ENCODE assay signal across 16 cellular contexts in genomic region chr2:209525336-209525735, GRCh38.
A peak's percentile ranks its signal among the peaks of the same experiment; 100 is the strongest.
DNase-seq lines count a peak whose midpoint lies in the region; ATAC-seq and TF ChIP-seq lines count a peak whose summit lies in the region.
"Had no signal": no experiment of that assay in that cellular context is flagged by ENCODE, and none has a peak within 500 bp of the region (broad histone marks: within the 10 kb centered on the region; RNA-seq: fewer than 3 reads in every experiment).

No MANE protein-coding gene starts in this region.

- TF ChIP-seq CTCF in A673 (conservative IDR thresholded peaks at IDR 0.05; ENCODE audit: low read depth, low read length) (no peak), brain microvascular endothelial cell (IDR thresholded peaks at IDR 0.05; ENCODE audit: low read depth, low read length, missing control alignments) (no peak), mesothelial cell of epicardium (IDR thresholded peaks at IDR 0.05; ENCODE audit: unreplicated experiment) (no peak)

- H3K4me1 ChIP-seq in A673 (ENCODE audit: insufficient read depth, low read length, poor library complexity, severe bottlenecking) = peaks cover 45% of the 10 kb centered on the region
- H3K4me1 ChIP-seq: prostate gland had no signal

- H3K27ac Mint-ChIP-seq in mesothelial cell of epicardium = peak overlapping the region; percentile 93
- H3K27ac Mint-ChIP-seq: activated naive CD4-positive, alpha-beta T cell treated with anti-CD3 and anti-CD28 coated beads, Interleukin-2, amount 50 U/mL, for 72 hours had no signal

- H3K4me3 Mint-ChIP-seq in mesothelial cell of epicardium = no peak overlapping the region

- CTCF ChIA-PET in A673 (lab: Charles Lee) = no interaction called here

- H3K9me3 ChIP-seq in A673 (ENCODE audit: low read depth, low read length, poor library complexity, severe bottlenecking) = no peaks in the 10 kb centered on the region
- H3K9me3 ChIP-seq: prostate gland had no signal

- BruUV-seq in A673 (replicated peaks; lab: Mats Ljungman, UMichigan) = no TSS peak

- H3K27me3 Mint-ChIP-seq in mesothelial cell of epicardium (ENCODE audit: low read depth) = no peaks in the 10 kb centered on the region
- H3K27me3 Mint-ChIP-seq: stimulated activated naive B cell treated with anti-CD40 and anti-IgM and Interleukin-4, amounts not matched to agents 10 μg/mL and 1 μg/mL and 100 μg/mL, for 72 hours had no signal

- no peaks in the 10 kb centered on the region for H3K36me3 ChIP-seq in A673 (ENCODE audit: insufficient read depth, low read length, poor library complexity, severe bottlenecking)
- no peaks in the 10 kb centered on the region for H3K36me3 ChIP-seq in brain microvascular endothelial cell (replicated peaks)
- H3K36me3 ChIP-seq: prostate gland, WERI-Rb-1 had no signal

- H3K27me3 ChIP-seq in A673 (replicated peaks; ENCODE audit: insufficient read depth, low read depth, low read length, poor library complexity) (no peaks in the 10 kb centered on the region), brain microvascular endothelial cell (replicated peaks) (no peaks in the 10 kb centered on the region)
- H3K27me3 ChIP-seq: dorsolateral prefrontal cortex had no signal

- peak overlapping the region; percentile 7 for H3K4me3 ChIP-seq in A673 (ENCODE audit: low read depth, low read length, poor library complexity, severe bottlenecking)
- H3K4me3 ChIP-seq in brain microvascular endothelial cell (ENCODE audit: low read depth, low read length) = no peak overlapping the region
- H3K4me3 ChIP-seq: prostate gland had no signal

- H3K27ac ChIP-seq in A673 (ENCODE audit: low read depth, low read length, poor library complexity, severe bottlenecking) (peak overlapping the region; percentile 52), brain microvascular endothelial cell (peak overlapping the region; percentile 50)
- H3K27ac ChIP-seq: prostate gland, WERI-Rb-1 had no signal

- DNase-seq in A673 (ENCODE audit: low spot score) (peak; percentile 24), NCI-H1105 (lab: John Stamatoyannopoulos, UW) (peak; percentile 9), brain microvascular endothelial cell (no peak), mesothelial cell of epicardium (ENCODE audit: low spot score in 2 of 2, unreplicated experiment in 2 of 2) (no peak), NK-92 (lab: John Stamatoyannopoulos, UW; ENCODE audit: unreplicated experiment) (no peak), NCI-H1436 treated with DMSO at 0.1 percent for 48 hours (lab: John Stamatoyannopoulos, UW) (no peak), NCI-H446 treated with DMSO at 0.1 percent for 48 hours (lab: John Stamatoyannopoulos, UW) (no peak)
- DNase-seq: DND-41; dorsolateral prefrontal cortex; SHP77; stimulated activated CD4-positive, alpha-beta T cell treated with anti-CD3 and anti-CD28 coated beads, Interleukin-4, amount 100 ng/mL, for 24 hours; stimulated activated naive B cell treated with anti-CD40 and anti-IgM and Interleukin-4, amounts not matched to agents 10 μg/mL and 1 μg/mL and 100 μg/mL, for 72 hours; WERI-Rb-1 had no signal

- no peak for ATAC-seq in esophagus mucosa
- ATAC-seq: activated naive CD4-positive, alpha-beta T cell treated with anti-CD3 and anti-CD28 coated beads, Interleukin-2, amount 50 U/mL, for 72 hours had no signal

- H3K9me3 Mint-ChIP-seq in mesothelial cell of epicardium = no peaks in the 10 kb centered on the region
- H3K9me3 Mint-ChIP-seq: activated naive CD4-positive, alpha-beta T cell treated with anti-CD3 and anti-CD28 coated beads, Interleukin-2, amount 50 U/mL, for 72 hours had no signal

- intact Hi-C loops in A673 (cut with micrococcal nuclease; ENCODE audit: unreplicated experiment) = no loop called here

- POLR2A ChIA-PET in A673 (lab: Charles Lee; ENCODE audit: low non-redundant PET) = no interaction called here

- peaks cover 20% of the 10 kb centered on the region for H3K4me1 Mint-ChIP-seq in mesothelial cell of epicardium

- in situ Hi-C loops in brain microvascular endothelial cell (cut with HindIII; ENCODE audit: low pct_ligation_motif_present, low sequenced_read_pairs) = no loop called here

- H3K36me3 Mint-ChIP-seq in mesothelial cell of epicardium = no peaks in the 10 kb centered on the region
- H3K36me3 Mint-ChIP-seq: activated naive CD4-positive, alpha-beta T cell treated with anti-CD3 and anti-CD28 coated beads, Interleukin-2, amount 50 U/mL, for 72 hours had no signal

Comparison
In these comparisons a context has a peak if more than half of its experiments do, and no peak if none do; other contexts are left out.
1. DNase-seq: peak in A673 (single experiment) and NCI-H1105 (single experiment); none in brain microvascular endothelial cell (single experiment), mesothelial cell of epicardium (0 of 2), NK-92 (single experiment), NCI-H1436 treated with DMSO at 0.1 percent for 48 hours (single experiment) and NCI-H446 treated with DMSO at 0.1 percent for 48 hours (single experiment).